In genomic region chr6:4301871-4302270, GRCh38 we compare ENCODE assay signal across 24 cellular contexts.
"Had no signal": no experiment of that assay in that cellular context is flagged by ENCODE, and none has a peak within 500 bp of the region (broad histone marks: within the 10 kb centered on the region; RNA-seq: fewer than 3 reads in every experiment).

No MANE protein-coding gene starts in this region.

- H3K9me3 ChIP-seq: body of pancreas, Peyer's patch had no signal

- DNase-seq: activated CD4-positive, alpha-beta T cell treated with anti-CD3 and anti-CD28 coated beads, Interleukin-2, amount 10 ng/mL, durations not matched to agents 24 days and 14 days; activated CD4-positive, alpha-beta T cell treated with anti-CD3 and anti-CD28 coated beads, Interleukin-2, amount 50 U/mL, for 48 hours; activated CD4-positive, CD25-positive, alpha-beta regulatory T cell treated with anti-CD3 and anti-CD28 coated beads, Interleukin-2, amount 50 U/mL, for 72 hours; activated CD8-positive, alpha-beta memory T cell treated with anti-CD3 and anti-CD28 coated beads, Interleukin-2, amount 10 ng/mL, durations not matched to agents 7 days and 5 days; activated effector memory CD4-positive, alpha-beta T cell treated with Interleukin-2 at 50 U/mL for 16 hours; activated naive CD4-positive, alpha-beta T cell; activated T-cell treated with anti-CD3 and anti-CD28 coated beads, Interleukin-2, amount 50 U/mL, for 24 hours; amniotic stem cell; body of pancreas; KBM-7; NCI-H1092 treated with DMSO at 0.1 percent for 48 hours; NCI-H1417 treated with DMSO at 0.1 percent for 48 hours; NCI-H1694; NCI-H2029; NCI-H2107; NCI-H2171 treated with DMSO at 0.1 percent for 48 hours; NCI-H510A treated with DMSO at 0.1 percent for 48 hours; NCI-H69; NK-92 treated with Interleukin-12 subunit alpha and Interleukin-12 subunit beta, amount 100 ng/mL, for 24 hours; Peyer's patch; SHP77 treated with DMSO at 0.1 percent for 48 hours had no signal

- H3K4me3 ChIP-seq: ascending aorta, body of pancreas, Peyer's patch had no signal

- H3K27me3 ChIP-seq: ascending aorta, body of pancreas, Peyer's patch had no signal

- H3K27ac ChIP-seq: ascending aorta, body of pancreas, RWPE1 had no signal

- ATAC-seq: activated CD8-positive, alpha-beta memory T cell treated with anti-CD3 and anti-CD28 coated beads, Interleukin-2, amount 10 ng/mL, durations not matched to agents 7 days and 5 days; body of pancreas; WTC11 had no signal

- H3K36me3 ChIP-seq: ascending aorta, Peyer's patch had no signal

- H3K4me1 ChIP-seq: ascending aorta, body of pancreas had no signal
